Comparison of ENCODE assay signal across 10 cellular contexts in the genomic region with DNA sequence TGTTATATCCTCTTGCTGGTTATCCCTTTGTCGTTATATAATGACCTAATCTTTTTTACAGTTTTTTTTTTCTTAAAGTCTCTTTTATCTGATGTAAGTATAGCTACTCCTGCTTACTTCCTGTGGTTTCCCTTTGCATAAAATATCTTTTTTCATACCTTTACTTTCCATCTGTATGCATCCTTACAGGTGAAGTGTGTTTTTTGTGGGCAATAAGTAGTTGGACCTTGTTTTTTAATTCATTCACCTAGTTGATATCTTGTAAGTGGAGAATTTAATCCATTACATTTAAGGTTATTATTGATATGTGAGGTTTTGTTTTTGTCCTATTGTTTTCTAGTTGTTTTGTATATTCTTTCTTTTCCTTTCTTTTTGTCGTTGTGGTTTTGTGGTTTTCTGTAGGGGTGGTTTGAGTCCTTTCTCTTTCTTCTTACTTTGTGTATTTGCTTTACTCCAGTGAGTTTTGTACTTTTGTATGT.
A peak's percentile ranks its signal among the peaks of the same experiment; 100 is the strongest.
DNase-seq lines count a peak whose midpoint lies in the region; ATAC-seq and TF ChIP-seq lines count a peak whose summit lies in the region.
"Had no signal": no experiment of that assay in that cellular context is flagged by ENCODE, and none has a peak within 500 bp of the region (broad histone marks: within the 10 kb centered on the region; RNA-seq: fewer than 3 reads in every experiment).

No MANE protein-coding gene starts in this region.

- TF ChIP-seq CTCF in MM.1S (IDR thresholded peaks at IDR 0.05; ENCODE audit: low read length), result no peak

- H3K27me3 Mint-ChIP-seq in activated CD4-positive, alpha-beta T cell treated with anti-CD3 and anti-CD28 coated beads, Interleukin-2, amount 10 ng/mL, durations not matched to agents 7 days and 5 days, result no peaks in the 10 kb centered on the region
- no peaks in the 10 kb centered on the region for H3K27me3 Mint-ChIP-seq in natural killer cell treated with Interleukin-12 subunit alpha and Interleukin-12 subunit beta and Interleukin-15 and Interleukin-18, amount 100 ng/mL, for 72 hours

- H3K9ac ChIP-seq in MM.1S (ENCODE audit: low read length), result no peak overlapping the region

- H3F3A ChIP-seq in MM.1S (ENCODE audit: insufficient read depth, low read length), result 0 out of 2 replicates have a peak, but pooled peaks cover 10% of the 10 kb centered on the region

- CTCF ChIA-PET in activated CD4-positive, alpha-beta T cell treated with anti-CD3 and anti-CD28 coated beads, Interleukin-2, amount 10 ng/mL, durations not matched to agents 7 days and 5 days (lab: Charles Lee), result no interaction called here

- H3K4me3 ChIP-seq in MM.1S (ENCODE audit: low read length), result no peak overlapping the region

- peak; percentile 44 for DNase-seq in activated CD4-positive, alpha-beta T cell treated with anti-CD3 and anti-CD28 coated beads, Interleukin-2, amount 10 ng/mL, durations not matched to agents 7 days and 5 days
- DNase-seq in activated CD4-positive, alpha-beta T cell treated with anti-CD3 and anti-CD28 coated beads, Interleukin-2, amount 50 U/mL, for 1 hour, result no peak
- peak; percentile 47 for DNase-seq in MM.1S
- DNase-seq in natural killer cell treated with Interleukin-12 subunit alpha and Interleukin-12 subunit beta and Interleukin-15 and Interleukin-18, amount 100 ng/mL, for 72 hours (ENCODE audit: low spot score), result no peak
- DNase-seq in DMS153 (lab: John Stamatoyannopoulos, UW), result no peak
- no peak for DNase-seq in hepatic stellate cell (ENCODE audit: low spot score)
- DNase-seq: NCI-H1930, posterior cingulate gyrus had no signal

- H3K4me1 ChIP-seq in MM.1S (ENCODE audit: low read length), result peaks cover 18% of the 10 kb centered on the region

- peaks cover 62% of the 10 kb centered on the region for H3K36me3 Mint-ChIP-seq in activated CD4-positive, alpha-beta T cell treated with anti-CD3 and anti-CD28 coated beads, Interleukin-2, amount 10 ng/mL, durations not matched to agents 7 days and 5 days (ENCODE audit: low read depth)
- peaks cover 36% of the 10 kb centered on the region for H3K36me3 Mint-ChIP-seq in natural killer cell treated with Interleukin-12 subunit alpha and Interleukin-12 subunit beta and Interleukin-15 and Interleukin-18, amount 100 ng/mL, for 72 hours

- H3K27me3 ChIP-seq in MM.1S (replicated peaks; ENCODE audit: insufficient read depth, low read length), result no peaks in the 10 kb centered on the region

- peak overlapping the region; percentile 30 for H3K4me2 ChIP-seq in MM.1S (ENCODE audit: low read depth, low read length)

- POLR2A ChIA-PET in activated CD4-positive, alpha-beta T cell treated with anti-CD3 and anti-CD28 coated beads, Interleukin-2, amount 10 ng/mL, durations not matched to agents 7 days and 5 days (lab: Charles Lee), result no interaction called here

- H3K27ac ChIP-seq in MM.1S (ENCODE audit: low read length), result no peak overlapping the region

- peak overlapping the region; percentile 44 for H3K4me3 Mint-ChIP-seq in activated CD4-positive, alpha-beta T cell treated with anti-CD3 and anti-CD28 coated beads, Interleukin-2, amount 10 ng/mL, durations not matched to agents 7 days and 5 days
- peak overlapping the region; percentile 36 for H3K4me3 Mint-ChIP-seq in natural killer cell treated with Interleukin-12 subunit alpha and Interleukin-12 subunit beta and Interleukin-15 and Interleukin-18, amount 100 ng/mL, for 72 hours

- H3K4me1 Mint-ChIP-seq in activated CD4-positive, alpha-beta T cell treated with anti-CD3 and anti-CD28 coated beads, Interleukin-2, amount 10 ng/mL, durations not matched to agents 7 days and 5 days, result peaks cover 42% of the 10 kb centered on the region
- H3K4me1 Mint-ChIP-seq in natural killer cell treated with Interleukin-12 subunit alpha and Interleukin-12 subunit beta and Interleukin-15 and Interleukin-18, amount 100 ng/mL, for 72 hours (ENCODE audit: low read depth in 2 of 2), result peaks cover 23 to 25% of the 10 kb centered on the region in 2 donors

- peak overlapping the region; percentile 91 for H3K27ac Mint-ChIP-seq in activated CD4-positive, alpha-beta T cell treated with anti-CD3 and anti-CD28 coated beads, Interleukin-2, amount 10 ng/mL, durations not matched to agents 7 days and 5 days
- H3K27ac Mint-ChIP-seq in natural killer cell treated with Interleukin-12 subunit alpha and Interleukin-12 subunit beta and Interleukin-15 and Interleukin-18, amount 100 ng/mL, for 72 hours, result no peak overlapping the region

- H3K9me2 ChIP-seq in MM.1S (replicated peaks; ENCODE audit: insufficient read depth, low read length), result no peaks in the 10 kb centered on the region

- ATAC-seq in HG02642 (IDR thresholded peaks at IDR 0.05; ENCODE audit: poor library complexity, unreplicated experiment), result peak; percentile 60
- no peak for ATAC-seq in natural killer cell treated with Interleukin-12 subunit alpha and Interleukin-12 subunit beta and Interleukin-15 and Interleukin-18, amount 100 ng/mL, for 72 hours
- ATAC-seq in GM19463 (IDR thresholded peaks at IDR 0.05; ENCODE audit: unreplicated experiment), result no peak

- no peaks in the 10 kb centered on the region for H3K9me3 ChIP-seq in MM.1S (replicated peaks; ENCODE audit: insufficient read depth, low read length)

- no peaks in the 10 kb centered on the region for H3K36me3 ChIP-seq in MM.1S (replicated peaks; ENCODE audit: insufficient read depth, low read length)

- H3K79me2 ChIP-seq in MM.1S (ENCODE audit: low read length), result peaks cover 39% of the 10 kb centered on the region

- peaks cover 18% of the 10 kb centered on the region; the same call in 1 of the 2 replicates for H4K20me1 ChIP-seq in MM.1S (ENCODE audit: insufficient read depth, low read length)

- peaks cover 31% of the 10 kb centered on the region for H3K9me3 Mint-ChIP-seq in activated CD4-positive, alpha-beta T cell treated with anti-CD3 and anti-CD28 coated beads, Interleukin-2, amount 10 ng/mL, durations not matched to agents 7 days and 5 days
- H3K9me3 Mint-ChIP-seq in natural killer cell treated with Interleukin-12 subunit alpha and Interleukin-12 subunit beta and Interleukin-15 and Interleukin-18, amount 100 ng/mL, for 72 hours, result peaks cover 13% of the 10 kb centered on the region

- H2AFZ ChIP-seq in MM.1S (ENCODE audit: low read length), result no peak overlapping the region

Comparison
In these comparisons a context has a peak if more than half of its experiments do, and no peak if none do; other contexts are left out.
1. DNase-seq: peak in activated CD4-positive, alpha-beta T cell treated with anti-CD3 and anti-CD28 coated beads, Interleukin-2, amount 10 ng/mL, durations not matched to agents 7 days and 5 days (single experiment) and MM.1S (single experiment); none in activated CD4-positive, alpha-beta T cell treated with anti-CD3 and anti-CD28 coated beads, Interleukin-2, amount 50 U/mL, for 1 hour (single experiment), natural killer cell treated with Interleukin-12 subunit alpha and Interleukin-12 subunit beta and Interleukin-15 and Interleukin-18, amount 100 ng/mL, for 72 hours (single experiment), DMS153 (single experiment) and hepatic stellate cell (single experiment).